In genomic region chr3:153291052-153291689, GRCh38 we compare ENCODE assay signal across 8 cellular contexts.
DNase-seq lines count a peak whose midpoint lies in the region; ATAC-seq and TF ChIP-seq lines count a peak whose summit lies in the region.

No MANE protein-coding gene starts in this region.

- H4K20me1 ChIP-seq in SK-N-SH (ENCODE audit: insufficient read depth) = no peaks in the 10 kb centered on the region

- H3F3A ChIP-seq in SK-N-SH (replicated peaks; ENCODE audit: insufficient read depth) = no peaks in the 10 kb centered on the region

- 34% methylated on average over 3 of the region's 3 CpGs for WGBS in SK-N-SH (ENCODE audit: low lambda C conversion rate)

- CTCF ChIA-PET in HEK293 (lab: Yijun Ruan, JAX) (interaction anchor here (0.7 to 1.4 kb wide), 6 partner anchors 123 to 630 kb away, joined by 3 to 5 read pairs (median 3); no protein-coding TSS in a partner anchor), SK-N-SH (lab: Yijun Ruan, JAX) (interaction anchor here (0.6 to 1.4 kb wide), 3 partner anchors 19 to 137 kb away, joined by 3 to 5 read pairs (median 3); no protein-coding TSS in a partner anchor)

- H3K79me2 ChIP-seq in SK-N-SH (ENCODE audit: insufficient read depth) = no peaks in the 10 kb centered on the region

- TF ChIP-seq POLR2A in vagina (IDR thresholded peaks at IDR 0.05) = no peak

- intact Hi-C loops in left cardiac atrium (cut with DNase I) (no loop called here), vagina (cut with DNase I) (no loop called here)

- H3K27ac ChIP-seq in HEK293 (ENCODE audit: extremely low read depth, low read depth, low read length) = no peak overlapping the region
- no peak overlapping the region for H3K27ac ChIP-seq in SK-N-SH (ENCODE audit: low read depth in 2 of 2, low read length in 1 of 2)
- peak overlapping the region; percentile 53 for H3K27ac ChIP-seq in vagina

- peak; percentile 41 for DNase-seq in DMS53 treated with DMSO at 0.1 percent for 48 hours (lab: John Stamatoyannopoulos, UW; ENCODE audit: unreplicated experiment)
- peak; percentile 25 for DNase-seq in SK-N-SH
- no peak for DNase-seq in left cardiac atrium
- DNase-seq in vagina (ENCODE audit: extremely low spot score in 2 of 2) = no peak
- DNase-seq in DMS79 (lab: John Stamatoyannopoulos, UW) = no peak
- DNase-seq in NCI-H2107 treated with DMSO at 0.1 percent for 48 hours (lab: John Stamatoyannopoulos, UW; ENCODE audit: unreplicated experiment) = no peak
- DNase-seq in activated naive CD4-positive, alpha-beta T cell treated with Interleukin-2 at 50 U/mL for 16 hours = no peak

- H3K36me3 ChIP-seq in HEK293 (ENCODE audit: control insufficient read depth in 2 of 2, insufficient read depth in 1 of 2, low read length in 2 of 2) (no peaks in the 10 kb centered on the region), SK-N-SH (replicated peaks in 1 of 2; ENCODE audit: control insufficient read depth in 1 of 2, insufficient read depth in 2 of 2, low read length in 1 of 2) (no peaks in the 10 kb centered on the region), vagina (no peaks in the 10 kb centered on the region)

- ATAC-seq in left cardiac atrium = peak; percentile 30 to 53

- H3K9me3 ChIP-seq in HEK293 (ENCODE audit: control insufficient read depth, insufficient read depth, low read depth, low read length) = no peaks in the 10 kb centered on the region
- no peaks in the 10 kb centered on the region for H3K9me3 ChIP-seq in SK-N-SH
- no peaks in the 10 kb centered on the region for H3K9me3 ChIP-seq in vagina

- no peaks in the 10 kb centered on the region for H3K4me1 ChIP-seq in HEK293 (ENCODE audit: control insufficient read depth, insufficient read depth, low read length)
- H3K4me1 ChIP-seq in SK-N-SH (ENCODE audit: control insufficient read depth in 1 of 2, insufficient read depth in 2 of 2, low read depth in 1 of 2, low read length in 1 of 2) = peaks cover 0 to 6% of the 10 kb centered on the region in 2 experiments; a peak in 1 of 4 replicates
- H3K4me1 ChIP-seq in vagina = peaks cover 10% of the 10 kb centered on the region

- H2AFZ ChIP-seq in SK-N-SH (ENCODE audit: low read depth) = peak overlapping the region; percentile 66; the same call in 1 of the 2 replicates

- H3K4me2 ChIP-seq in SK-N-SH = no peak overlapping the region

- H3K27me3 ChIP-seq in SK-N-SH (ENCODE audit: insufficient read depth) (no peaks in the 10 kb centered on the region), vagina (no peaks in the 10 kb centered on the region)

- no peak for TF ChIP-seq EP300 in SK-N-SH (IDR thresholded peaks at IDR 0.05; ENCODE audit: borderline replicate concordance in 1 of 2, low read depth in 1 of 2, low read length in 1 of 2)

- H3K4me3 ChIP-seq in HEK293 (ENCODE audit: low read depth, low read length) (no peak overlapping the region), SK-N-SH (ENCODE audit: low read depth in 2 of 2, low read length in 1 of 2) (no peak overlapping the region), vagina (no peak overlapping the region)

- TF ChIP-seq CTCF in HEK293 (tag by site-specific recombination; IDR thresholded peaks at IDR 0.05) (no peak), SK-N-SH (IDR thresholded peaks at IDR 0.05) (peak; percentile 62), vagina (IDR thresholded peaks at IDR 0.05) (no peak)

- no peaks in the 10 kb centered on the region for H3K9me2 ChIP-seq in SK-N-SH

- H3K9ac ChIP-seq in SK-N-SH = no peak overlapping the region

- POLR2A ChIA-PET in HEK293 (lab: Yijun Ruan, JAX) (no interaction called here), SK-N-SH (lab: Yijun Ruan, JAX) (no interaction called here)

- peak; percentile 58 for TF ChIP-seq RAD21 in SK-N-SH (IDR thresholded peaks at IDR 0.05; ENCODE audit: low read length)

TF ChIP-seq in HEK293, 187 proteins besides CTCF, POLR2A, EP300 and RAD21:
- no peak for TF ChIP-seq ZNF626 (tag by site-specific recombination; IDR thresholded peaks at IDR 0.05)
- peak; percentile 18 for TF ChIP-seq ZNF654 (tag by site-specific recombination; IDR thresholded peaks at IDR 0.05; ENCODE audit: low read depth)
- TF ChIP-seq KLF16 (tag by site-specific recombination; IDR thresholded peaks at IDR 0.05) = no peak

TF ChIP-seq in SK-N-SH, 30 proteins besides CTCF, POLR2A, EP300 and RAD21:
- TF ChIP-seq TEAD4 (IDR thresholded peaks at IDR 0.05; ENCODE audit: borderline replicate concordance, insufficient read depth) = no peak
- peak; percentile 55 for TF ChIP-seq SMC3 (IDR thresholded peaks at IDR 0.05; ENCODE audit: low read depth, low read length)
- TF ChIP-seq, protein P1, sequence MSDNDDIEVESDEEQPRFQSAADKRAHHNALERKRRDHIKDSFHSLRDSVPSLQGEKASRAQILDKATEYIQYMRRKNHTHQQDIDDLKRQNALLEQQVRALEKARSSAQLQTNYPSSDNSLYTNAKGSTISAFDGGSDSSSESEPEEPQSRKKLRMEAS (IDR thresholded peaks at IDR 0.05; ENCODE audit: low read depth) = no peak

Comparison
In these comparisons a context has a peak if more than half of its experiments do, and no peak if none do; other contexts are left out.
1. DNase-seq: peak in DMS53 treated with DMSO at 0.1 percent for 48 hours (single experiment) and SK-N-SH (single experiment); none in left cardiac atrium (single experiment), vagina (0 of 2), DMS79 (single experiment), NCI-H2107 treated with DMSO at 0.1 percent for 48 hours (single experiment) and activated naive CD4-positive, alpha-beta T cell treated with Interleukin-2 at 50 U/mL for 16 hours (single experiment).